Comparison of ENCODE assay signal across 10 cellular contexts in genomic region chr16:67645397-67646121, GRCh38. TPM values are rescaled to one million over a fixed set of nuclear protein-coding genes. Genes with fewer than 3 reads are reported as not detected.
A peak's percentile ranks its signal among the peaks of the same experiment; 100 is the strongest.
DNase-seq lines count a peak whose midpoint lies in the region; ATAC-seq and TF ChIP-seq lines count a peak whose summit lies in the region.
"Had no signal": no experiment of that assay in that cellular context is flagged by ENCODE, and none has a peak within 500 bp of the region (broad histone marks: within the 10 kb centered on the region; RNA-seq: fewer than 3 reads in every experiment).

No MANE protein-coding gene starts in this region.

- H3K4me3 Mint-ChIP-seq in immature natural killer cell, result peak overlapping the region; percentile 60 to 77 (median 73)

- TF ChIP-seq POLR2A in Peyer's patch (IDR thresholded peaks at IDR 0.05), result no peak

- H3K27ac ChIP-seq in Peyer's patch (peak overlapping the region; percentile 28 to 93 (median 80)), dorsolateral prefrontal cortex (no peak overlapping the region)

- no peak for TF ChIP-seq CTCF in BE2C (IDR thresholded peaks at IDR 0.05; ENCODE audit: low read depth, low read length)
- TF ChIP-seq CTCF in Peyer's patch (IDR thresholded peaks at IDR 0.05), result no peak
- TF ChIP-seq CTCF in dorsolateral prefrontal cortex (IDR thresholded peaks at IDR 0.05 in 54 of 56, conservative IDR thresholded peaks at IDR 0.05 in 2 of 56; ENCODE audit: low read depth in 1 of 56, partially characterized antibody in 56 of 56), result no peak

- H3K27ac Mint-ChIP-seq in immature natural killer cell, result peak overlapping the region; percentile 29 to 86 (median 73)

- H3K9me3 Mint-ChIP-seq in immature natural killer cell, result no peaks in the 10 kb centered on the region

- DNase-seq in BE2C, result no peak
- no peak for DNase-seq in Peyer's patch
- DNase-seq in immature natural killer cell, result no peak
- no peak for DNase-seq in SIG-M5 treated with dmso at 0.1 percent for 504 hours (lab: John Stamatoyannopoulos, UW; ENCODE audit: unreplicated experiment)
- DNase-seq in dorsolateral prefrontal cortex, result no peak
- DNase-seq in UCSD-AML1 (lab: John Stamatoyannopoulos, UW; ENCODE audit: unreplicated experiment), result no peak
- no peak for DNase-seq in NCI-H1694 treated with DMSO at 0.1 percent for 48 hours (lab: John Stamatoyannopoulos, UW)
- DNase-seq: cerebellar nuclear complex had no signal

- H3K4me1 ChIP-seq in BE2C (no peaks in the 10 kb centered on the region), Peyer's patch (peaks cover 0 to 17% (median 5%) of the 10 kb centered on the region in 4 donors)

- no peaks in the 10 kb centered on the region for H3K27me3 ChIP-seq in BE2C
- peaks cover 0 to 25% of the 10 kb centered on the region in 2 donors for H3K27me3 ChIP-seq in Peyer's patch
- H3K27me3 ChIP-seq in dorsolateral prefrontal cortex, result peaks cover 0 to 51% (median 27%) of the 10 kb centered on the region in 45 donors

- H3K4me3 ChIP-seq in BE2C (ENCODE audit: low read depth, low read length) (peak overlapping the region; percentile 43), Peyer's patch (peak overlapping the region; percentile 47 to 72 (median 54)), dorsolateral prefrontal cortex (peak overlapping the region in 9 of 59 donors; percentile 15 to 52 (median 50))
- H3K4me3 ChIP-seq: lung had no signal

- H3K9me3 ChIP-seq in BE2C (no peaks in the 10 kb centered on the region), Peyer's patch (no peaks in the 10 kb centered on the region)

- H3K4me1 Mint-ChIP-seq in immature natural killer cell, result peaks cover 0 to 10% of the 10 kb centered on the region in 2 donors

- H3K27me3 Mint-ChIP-seq in immature natural killer cell (ENCODE audit: low read depth in 3 of 3), result peaks cover 0 to 2% (median 2%) of the 10 kb centered on the region in 3 donors

- H3K36me3 Mint-ChIP-seq in immature natural killer cell, result peaks cover 3 to 6% (median 6%) of the 10 kb centered on the region in 3 donors

- peak; percentile 12 for ATAC-seq in GM19395 (IDR thresholded peaks at IDR 0.05; ENCODE audit: unreplicated experiment)

- H3K36me3 ChIP-seq in BE2C (peaks cover 3% of the 10 kb centered on the region; the same call in 1 of the 2 replicates), Peyer's patch (no peaks in the 10 kb centered on the region)

- intact Hi-C loops in dorsolateral prefrontal cortex (cut with DNase I), result no loop called here

RNA-seq across cellular contexts. Expression of gene CARMIL2, which starts 0.6 kb away (rescaled TPM):
- polyA plus RNA-seq in BE2C (2012; ENCODE audit: insufficient read depth, insufficient read length, low read depth), result 89.7 TPM
- total RNA-seq in Peyer's patch (10 to 100 TPM in 3 of 4 donors, 1 to 10 TPM in 1; 8.4 to 55.3 (median 13.4) TPM), dorsolateral prefrontal cortex (100 to 1,000 TPM in 2 of 120 experiments, 10 to 100 TPM in 118; 19.6 to 121 (median 72.6) TPM)
- 1 to 10 TPM; 1.4 to 4.1 (median 3.4) TPM for polyA plus RNA-seq in immature natural killer cell

RNA-seq across cellular contexts. Expression of gene ACD, which starts 14.5 kb away (rescaled TPM):
- polyA plus RNA-seq in BE2C (2012; ENCODE audit: insufficient read depth, insufficient read length, low read depth), result 88.4 TPM
- total RNA-seq in Peyer's patch (10 to 100 TPM; 14.2 to 37.2 (median 18.6) TPM), dorsolateral prefrontal cortex (10 to 100 TPM; 19.1 to 42.5 (median 29.0) TPM)
- polyA plus RNA-seq in immature natural killer cell, result 10 to 100 TPM; 31.0 to 51.2 (median 39.2) TPM

RNA-seq across cellular contexts. Expression of gene PARD6A, which starts 15.2 kb away (rescaled TPM):
- polyA plus RNA-seq in BE2C (2012; ENCODE audit: insufficient read depth, insufficient read length, low read depth), result 83.9 TPM
- total RNA-seq in Peyer's patch (1 to 10 TPM in 3 of 4 donors, not detected in 1; 1.0 to 4.3 (median 2.1) TPM), dorsolateral prefrontal cortex (10 to 100 TPM; 13.9 to 52.7 (median 27.3) TPM)
- 10 to 100 TPM; 10.2 to 17.9 (median 10.3) TPM for polyA plus RNA-seq in immature natural killer cell

RNA-seq across cellular contexts. Expression of gene ENKD1, which starts 21.0 kb away (rescaled TPM):
- 56.8 TPM for polyA plus RNA-seq in BE2C (2012; ENCODE audit: insufficient read depth, insufficient read length, low read depth)
- total RNA-seq in Peyer's patch (10 to 100 TPM; 10.6 to 26.3 (median 13.4) TPM), dorsolateral prefrontal cortex (10 to 100 TPM in 93 of 120 experiments, 1 to 10 TPM in 27; 5.8 to 19.4 (median 11.7) TPM)
- polyA plus RNA-seq in immature natural killer cell, result 1 to 10 TPM in 1 of 3 donors, under 1 TPM in 2; 0.43 to 1.9 (median 0.48) TPM

RNA-seq across cellular contexts. Expression of gene C16orf86, which starts 21.1 kb away (rescaled TPM):
- 12.9 TPM for polyA plus RNA-seq in BE2C (2012; ENCODE audit: insufficient read depth, insufficient read length, low read depth)
- total RNA-seq in Peyer's patch (1 to 10 TPM in 3 of 4 donors, under 1 TPM in 1; 0.54 to 6.6 (median 2.0) TPM), dorsolateral prefrontal cortex (10 to 100 TPM in 21 of 120 experiments, 1 to 10 TPM in 99; 3.5 to 17.8 (median 7.3) TPM)
- 1 to 10 TPM; 2.7 to 6.2 (median 4.2) TPM for polyA plus RNA-seq in immature natural killer cell

Comparison
In these comparisons a context has a peak if more than half of its experiments do, and no peak if none do; other contexts are left out.
1. H3K27ac ChIP-seq: peak in Peyer's patch (4 of 4); none in dorsolateral prefrontal cortex (0 of 59).